In genomic region chr5:142618125-142618524, GRCh38 we compare ENCODE assay signal across 11 cellular contexts.
DNase-seq lines count a peak whose midpoint lies in the region; ATAC-seq, FAIRE-seq and TF ChIP-seq lines count a peak whose summit lies in the region.
"Had no signal": no experiment of that assay in that cellular context is flagged by ENCODE, and none has a peak within 500 bp of the region (broad histone marks: within the 10 kb centered on the region; RNA-seq: fewer than 3 reads in every experiment).

No MANE protein-coding gene starts in this region.

- no peak for DNase-seq in HepG2 (ENCODE audit: low spot score)
- peak; percentile 12 to 35 for DNase-seq in SJCRH30
- peak; percentile 45 for DNase-seq in fibroblast of gingiva (ENCODE audit: low read depth)
- DNase-seq in stromal cell of bone marrow (ENCODE audit: low read depth), result peak; percentile 77
- DNase-seq in NCI-H187 treated with DMSO at 0.1 percent for 48 hours (lab: John Stamatoyannopoulos, UW), result no peak
- DNase-seq in DMS79 treated with DMSO at 0.1 percent for 48 hours (lab: John Stamatoyannopoulos, UW), result no peak
- DNase-seq in neural progenitor cell (ENCODE audit: low spot score), result no peak
- DNase-seq: cortex of kidney, NCI-H1105, ovary had no signal

- intact Hi-C loops in HepG2 (cut with micrococcal nuclease; ENCODE audit: unreplicated experiment), result no loop called here

- no peaks in the 10 kb centered on the region for H3F3A ChIP-seq in neural progenitor cell (ENCODE audit: low read depth)

- no peak for TF ChIP-seq POLR2A in HepG2 (IDR thresholded peaks at IDR 0.05; ENCODE audit: insufficient read depth in 1 of 2, low read depth in 2 of 2, low read length in 2 of 2)

- no peak overlapping the region for H3K27ac Mint-ChIP-seq in neural progenitor cell

- peaks cover 3% of the 10 kb centered on the region for H3K9me3 Mint-ChIP-seq in neural progenitor cell

- in situ Hi-C loops in HepG2 (cut with HindIII; ENCODE audit: extremely low pct_ligation_motif_present, low pct_unique_long_range_greater_than_20kb), result no loop called here

- no peaks in the 10 kb centered on the region for H3K36me3 Mint-ChIP-seq in neural progenitor cell

- 76% methylated on average over 6 of the region's 6 CpGs for WGBS in liver
- WGBS in HepG2 (ENCODE audit: low lambda C conversion rate), result 59% methylated on average over 6 of the region's 6 CpGs

- H3K4me1 Mint-ChIP-seq in neural progenitor cell, result no peaks in the 10 kb centered on the region

- TF ChIP-seq CTCF in liver (IDR thresholded peaks at IDR 0.05; ENCODE audit: low read depth, low read length, missing input control) (no peak), HepG2 (CRISPR knock-in tag; IDR thresholded peaks at IDR 0.05) (no peak), neural progenitor cell (IDR thresholded peaks at IDR 0.05) (no peak)

- H3K4me2 ChIP-seq in HepG2 (ENCODE audit: low read depth, low read length), result no peak overlapping the region
- no peak overlapping the region for H3K4me2 ChIP-seq in neural progenitor cell

- H3K4me3 ChIP-seq in liver (ENCODE audit: low read depth in 1 of 3, low read length in 3 of 3), result no peak overlapping the region
- no peak overlapping the region for H3K4me3 ChIP-seq in HepG2 (replicated peaks in 1 of 3; ENCODE audit: insufficient read depth in 1 of 3, low read depth in 2 of 3, low read length in 3 of 3)
- H3K4me3 ChIP-seq in SJCRH30, result no peak overlapping the region
- no peak overlapping the region for H3K4me3 ChIP-seq in neural progenitor cell
- H3K4me3 ChIP-seq: ovary had no signal

- H3K27ac ChIP-seq in liver (ENCODE audit: low read depth in 1 of 2, low read length in 2 of 2) (no peak overlapping the region), HepG2 (ENCODE audit: extremely low read length, insufficient read depth, low read length) (no peak overlapping the region), SJCRH30 (no peak overlapping the region), neural progenitor cell (no peak overlapping the region)
- H3K27ac ChIP-seq: ovary had no signal

- peaks cover 6% of the 10 kb centered on the region for H3K27me3 Mint-ChIP-seq in neural progenitor cell (ENCODE audit: insufficient read depth, low read depth)

- CTCF ChIA-PET in HepG2 (lab: Yijun Ruan, JAX; ENCODE audit: low intra/inter-chr PET ratio, low total read pairs), result no interaction called here

- H2AFZ ChIP-seq in HepG2 (ENCODE audit: low read length) (no peak overlapping the region), neural progenitor cell (replicated peaks) (no peak overlapping the region)

- H3K36me3 ChIP-seq in liver (ENCODE audit: control insufficient read depth in 4 of 4, insufficient read depth in 3 of 4, low read depth in 1 of 4, low read length in 3 of 4) (no peaks in the 10 kb centered on the region), HepG2 (replicated peaks in 1 of 2; ENCODE audit: control insufficient read depth in 1 of 2, insufficient read depth in 2 of 2, low read length in 2 of 2) (no peaks in the 10 kb centered on the region), SJCRH30 (no peaks in the 10 kb centered on the region), neural progenitor cell (no peaks in the 10 kb centered on the region)
- H3K36me3 ChIP-seq: ovary had no signal

- no peaks in the 10 kb centered on the region for H3K9me3 ChIP-seq in liver (ENCODE audit: control insufficient read depth in 4 of 4, low read length in 3 of 4)
- H3K9me3 ChIP-seq in HepG2 (ENCODE audit: low read length), result no peaks in the 10 kb centered on the region
- H3K9me3 ChIP-seq in SJCRH30 (replicated peaks), result no peaks in the 10 kb centered on the region
- H3K9me3 ChIP-seq in neural progenitor cell (ENCODE audit: low read depth), result no peaks in the 10 kb centered on the region
- H3K9me3 ChIP-seq: ovary had no signal

- H3K4me3 Mint-ChIP-seq in neural progenitor cell, result no peak overlapping the region

- TF ChIP-seq RAD21 in liver (IDR thresholded peaks at IDR 0.05), result no peak
- no peak for TF ChIP-seq RAD21 in HepG2 (CRISPR knock-in tag; IDR thresholded peaks at IDR 0.05)

- no peak for ATAC-seq in HepG2

- H3K79me2 ChIP-seq in HepG2 (ENCODE audit: insufficient read depth, low read length) (no peaks in the 10 kb centered on the region), neural progenitor cell (ENCODE audit: low read depth) (no peaks in the 10 kb centered on the region)

- H4K20me1 ChIP-seq in HepG2 (ENCODE audit: insufficient read depth, low read length) (no peaks in the 10 kb centered on the region), neural progenitor cell (ENCODE audit: low read depth) (no peaks in the 10 kb centered on the region)

- TF ChIP-seq EP300 in HepG2 (IDR thresholded peaks at IDR 0.05; ENCODE audit: low read depth in 2 of 2, low read length in 2 of 2) (no peak), HepG2 (CRISPR knock-in tag; IDR thresholded peaks at IDR 0.05; ENCODE audit: borderline replicate concordance) (no peak)

- H3K9ac ChIP-seq in liver (ENCODE audit: low read depth in 1 of 2, low read length in 2 of 2), result no peak overlapping the region
- no peak overlapping the region for H3K9ac ChIP-seq in HepG2 (ENCODE audit: insufficient read depth, low read depth, low read length)
- no peak overlapping the region for H3K9ac ChIP-seq in neural progenitor cell

- FAIRE-seq in HepG2 (lab: Jason Lieb, UNC), result no peak

- H3K4me1 ChIP-seq in liver (ENCODE audit: control insufficient read depth in 4 of 4, insufficient read depth in 4 of 4, low read length in 3 of 4) (peaks cover 0 to 1% (median 0%) of the 10 kb centered on the region in 4 donors), HepG2 (ENCODE audit: insufficient read depth, low read length) (0 out of 2 replicates have a peak, but pooled peaks cover 7% of the 10 kb centered on the region), SJCRH30 (no peaks in the 10 kb centered on the region), neural progenitor cell (no peaks in the 10 kb centered on the region)

- BruUV-seq in HepG2 (replicated peaks; lab: Mats Ljungman, UMichigan), result no TSS peak

- POLR2A ChIA-PET in HepG2 (lab: Yijun Ruan, JAX), result no interaction called here

- H3K27me3 ChIP-seq in liver (ENCODE audit: control insufficient read depth in 4 of 4, insufficient read depth in 4 of 4, low read length in 3 of 4) (no peaks in the 10 kb centered on the region), HepG2 (ENCODE audit: control insufficient read depth in 1 of 2, insufficient read depth in 2 of 2, low read length in 2 of 2) (no peaks in the 10 kb centered on the region), SJCRH30 (no peaks in the 10 kb centered on the region), neural progenitor cell (no peaks in the 10 kb centered on the region)
- H3K27me3 ChIP-seq: ovary had no signal

TF ChIP-seq in liver, 16 proteins besides CTCF, POLR2A, EP300 and RAD21:
- no peak for TF ChIP-seq EGR1 (IDR thresholded peaks at IDR 0.05; ENCODE audit: low read depth in 2 of 2)
- TF ChIP-seq HNF4G (IDR thresholded peaks at IDR 0.05), result no peak
- TF ChIP-seq MAX (IDR thresholded peaks at IDR 0.05), result no peak
- no peak for TF ChIP-seq SP1 (IDR thresholded peaks at IDR 0.05)
- TF ChIP-seq NR2F2 (IDR thresholded peaks at IDR 0.05), result peak; percentile 41
- no peak for TF ChIP-seq FOXA1 (IDR thresholded peaks at IDR 0.05)
- TF ChIP-seq ATF3 (IDR thresholded peaks at IDR 0.05), result no peak
- TF ChIP-seq HNF4A (conservative IDR thresholded peaks at IDR 0.05), result no peak

TF ChIP-seq in HepG2, 621 proteins besides CTCF, POLR2A, EP300 and RAD21:
- TF ChIP-seq, protein P1, sequence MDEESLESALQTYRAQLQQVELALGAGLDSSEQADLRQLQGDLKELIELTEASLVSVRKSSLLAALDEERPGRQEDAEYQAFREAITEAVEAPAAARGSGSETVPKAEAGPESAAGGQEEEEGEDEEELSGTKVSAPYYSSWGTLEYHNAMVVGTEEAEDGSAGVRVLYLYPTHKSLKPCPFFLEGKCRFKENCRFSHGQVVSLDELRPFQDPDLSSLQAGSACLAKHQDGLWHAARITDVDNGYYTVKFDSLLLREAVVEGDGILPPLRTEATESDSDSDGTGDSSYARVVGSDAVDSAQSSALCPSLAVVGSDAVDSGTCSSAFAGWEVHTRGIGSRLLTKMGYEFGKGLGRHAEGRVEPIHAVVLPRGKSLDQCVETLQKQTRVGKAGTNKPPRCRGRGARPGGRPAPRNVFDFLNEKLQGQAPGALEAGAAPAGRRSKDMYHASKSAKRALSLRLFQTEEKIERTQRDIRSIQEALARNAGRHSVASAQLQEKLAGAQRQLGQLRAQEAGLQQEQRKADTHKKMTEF (CRISPR knock-in tag; IDR thresholded peaks at IDR 0.05), result no peak
- TF ChIP-seq MED1 (CRISPR knock-in tag; IDR thresholded peaks at IDR 0.05) (no peak), NFATC3 (CRISPR knock-in tag; IDR thresholded peaks at IDR 0.05) (no peak)

Comparison
In these comparisons a context has a peak if more than half of its experiments do, and no peak if none do; other contexts are left out.
1. DNase-seq: peak in SJCRH30 (2 of 2), fibroblast of gingiva (single experiment) and stromal cell of bone marrow (single experiment); none in HepG2 (single experiment), NCI-H187 treated with DMSO at 0.1 percent for 48 hours (single experiment), DMS79 treated with DMSO at 0.1 percent for 48 hours (single experiment) and neural progenitor cell (single experiment).